Comparison of ENCODE assay signal across 8 cellular contexts in the genomic region with DNA sequence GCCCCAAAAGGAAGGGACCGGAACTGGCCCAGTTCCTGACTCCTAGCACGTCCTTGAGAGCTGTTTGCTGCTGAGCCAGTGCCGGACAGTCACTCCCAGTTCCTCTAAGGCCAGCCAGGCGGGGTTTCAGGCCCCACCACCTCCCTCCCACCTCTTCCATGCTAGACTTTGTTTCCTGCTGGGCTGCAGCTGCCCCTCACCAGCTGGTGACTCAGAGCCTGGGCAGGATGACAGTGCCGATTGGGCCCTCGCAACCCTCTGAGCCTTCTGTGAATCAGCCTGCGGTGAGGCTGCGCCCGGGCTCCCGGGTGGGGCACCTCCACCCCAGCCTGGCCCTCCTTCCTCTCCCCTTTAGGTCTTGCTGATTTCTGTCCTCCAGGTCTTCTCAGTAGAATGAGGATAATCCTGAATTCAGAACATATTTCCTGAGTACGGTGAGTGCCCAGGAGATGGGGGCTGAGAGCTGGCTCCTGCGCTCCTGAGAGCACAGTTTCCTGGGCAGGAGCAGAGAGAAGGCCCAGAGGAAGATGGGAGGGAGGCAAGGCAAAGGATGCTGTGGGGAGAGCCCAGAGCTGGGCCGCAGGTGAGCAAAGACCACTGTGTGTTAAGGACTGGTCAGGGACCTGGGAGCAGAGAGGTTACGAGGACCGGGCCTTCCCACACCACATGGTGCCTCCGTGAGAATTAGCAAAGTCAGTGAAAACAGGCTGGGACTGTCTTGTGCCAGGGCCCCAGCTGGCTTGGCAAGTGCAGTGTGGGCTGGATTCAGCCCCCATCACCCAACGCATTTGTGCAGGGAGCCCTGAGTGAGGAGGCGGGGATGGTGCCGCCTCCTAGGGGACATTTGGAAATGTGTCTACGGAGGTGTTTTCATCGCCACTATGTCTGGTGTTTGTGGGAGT. TPM values are rescaled to one million over a fixed set of nuclear protein-coding genes. Genes with fewer than 3 reads are reported as not detected.
DNase-seq lines count a peak whose midpoint lies in the region; ATAC-seq and TF ChIP-seq lines count a peak whose summit lies in the region.

No MANE protein-coding gene starts in this region.

- H3K9ac ChIP-seq in liver (ENCODE audit: low read depth in 1 of 2, low read length in 2 of 2) = peak overlapping the region; percentile 5 to 47

- H3K27ac ChIP-seq in coronary artery = peak overlapping the region; percentile 89 to 97
- H3K27ac ChIP-seq in liver (ENCODE audit: low read depth in 1 of 2, low read length in 2 of 2) = peak overlapping the region; percentile 62 to 85

- TF ChIP-seq CTCF in coronary artery (IDR thresholded peaks at IDR 0.05) (no peak), liver (IDR thresholded peaks at IDR 0.05; ENCODE audit: low read depth, low read length, missing input control) (no peak)

- 62% methylated on average over 21 of the region's 21 CpGs for WGBS in liver

- H3K4me1 ChIP-seq in liver (ENCODE audit: control insufficient read depth in 4 of 4, insufficient read depth in 4 of 4, low read length in 3 of 4) = peaks cover 0 to 2% (median 0%) of the 10 kb centered on the region in 4 donors

- TF ChIP-seq RAD21 in liver (IDR thresholded peaks at IDR 0.05) = peak; percentile 16 to 45

- no peak for ATAC-seq in HG03045 (IDR thresholded peaks at IDR 0.05; ENCODE audit: unreplicated experiment)

- DNase-seq in NCI-H82 (lab: John Stamatoyannopoulos, UW) = peak; percentile 50
- DNase-seq in NCI-H82 treated with DMSO at 0.1 percent for 48 hours (lab: John Stamatoyannopoulos, UW; ENCODE audit: unreplicated experiment) = no peak
- DNase-seq in NCI-H446 (lab: John Stamatoyannopoulos, UW) = peak; percentile 46 to 85
- DNase-seq in activated CD4-positive, alpha-beta T cell treated with anti-CD3 and anti-CD28 coated beads, Interleukin-2, amount 50 U/mL, for 4 hours = peak; percentile 62 to 69
- DNase-seq in coronary artery (ENCODE audit: low spot score) = peak; percentile 96
- DNase-seq in stimulated activated CD4-positive, alpha-beta T cell treated with anti-CD3 and anti-CD28 coated beads, Interleukin-1b, Interleukin-23, amount 100 ng/mL, for 48 hours = peak; percentile 82

- H3K27me3 ChIP-seq in liver (ENCODE audit: control insufficient read depth in 4 of 4, insufficient read depth in 4 of 4, low read length in 3 of 4) = no peaks in the 10 kb centered on the region

- H3K36me3 ChIP-seq in liver (ENCODE audit: control insufficient read depth in 4 of 4, insufficient read depth in 3 of 4, low read depth in 1 of 4, low read length in 3 of 4) = no peaks in the 10 kb centered on the region

- peak overlapping the region; percentile 63 for H3K4me3 ChIP-seq in coronary artery
- H3K4me3 ChIP-seq in liver (ENCODE audit: low read depth in 1 of 3, low read length in 3 of 3) = no peak overlapping the region

- H3K9me3 ChIP-seq in liver (ENCODE audit: control insufficient read depth in 4 of 4, low read length in 3 of 4) = no peaks in the 10 kb centered on the region

TF ChIP-seq in liver, 16 proteins besides CTCF, POLR2A, EP300 and RAD21:
- TF ChIP-seq HNF4A (conservative IDR thresholded peaks at IDR 0.05) (no peak), RXRA (IDR thresholded peaks at IDR 0.05) (peak in 1 of 2 donors; percentile 7), JUND (IDR thresholded peaks at IDR 0.05) (peak; percentile 61 to 85), SP1 (IDR thresholded peaks at IDR 0.05) (peak; percentile 31), FOXA2 (IDR thresholded peaks at IDR 0.05) (no peak), NR2F2 (IDR thresholded peaks at IDR 0.05) (peak; percentile 61)
- TF ChIP-seq, protein P1, sequence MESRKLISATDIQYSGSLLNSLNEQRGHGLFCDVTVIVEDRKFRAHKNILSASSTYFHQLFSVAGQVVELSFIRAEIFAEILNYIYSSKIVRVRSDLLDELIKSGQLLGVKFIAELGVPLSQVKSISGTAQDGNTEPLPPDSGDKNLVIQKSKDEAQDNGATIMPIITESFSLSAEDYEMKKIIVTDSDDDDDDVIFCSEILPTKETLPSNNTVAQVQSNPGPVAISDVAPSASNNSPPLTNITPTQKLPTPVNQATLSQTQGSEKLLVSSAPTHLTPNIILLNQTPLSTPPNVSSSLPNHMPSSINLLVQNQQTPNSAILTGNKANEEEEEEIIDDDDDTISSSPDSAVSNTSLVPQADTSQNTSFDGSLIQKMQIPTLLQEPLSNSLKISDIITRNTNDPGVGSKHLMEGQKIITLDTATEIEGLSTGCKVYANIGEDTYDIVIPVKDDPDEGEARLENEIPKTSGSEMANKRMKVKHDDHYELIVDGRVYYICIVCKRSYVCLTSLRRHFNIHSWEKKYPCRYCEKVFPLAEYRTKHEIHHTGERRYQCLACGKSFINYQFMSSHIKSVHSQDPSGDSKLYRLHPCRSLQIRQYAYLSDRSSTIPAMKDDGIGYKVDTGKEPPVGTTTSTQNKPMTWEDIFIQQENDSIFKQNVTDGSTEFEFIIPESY (IDR thresholded peaks at IDR 0.05) = no peak
TF ChIP-seq in liver: peak in this region for 4.

RNA-seq across cellular contexts. Expression of a gene that starts 32.9 kb away (rescaled TPM):
- total RNA-seq in liver = 1 to 10 TPM; 1.7 to 4.6 TPM
- 1 to 10 TPM; 2.2 to 2.3 TPM for polyA plus RNA-seq in liver
